In the genomic region with DNA sequence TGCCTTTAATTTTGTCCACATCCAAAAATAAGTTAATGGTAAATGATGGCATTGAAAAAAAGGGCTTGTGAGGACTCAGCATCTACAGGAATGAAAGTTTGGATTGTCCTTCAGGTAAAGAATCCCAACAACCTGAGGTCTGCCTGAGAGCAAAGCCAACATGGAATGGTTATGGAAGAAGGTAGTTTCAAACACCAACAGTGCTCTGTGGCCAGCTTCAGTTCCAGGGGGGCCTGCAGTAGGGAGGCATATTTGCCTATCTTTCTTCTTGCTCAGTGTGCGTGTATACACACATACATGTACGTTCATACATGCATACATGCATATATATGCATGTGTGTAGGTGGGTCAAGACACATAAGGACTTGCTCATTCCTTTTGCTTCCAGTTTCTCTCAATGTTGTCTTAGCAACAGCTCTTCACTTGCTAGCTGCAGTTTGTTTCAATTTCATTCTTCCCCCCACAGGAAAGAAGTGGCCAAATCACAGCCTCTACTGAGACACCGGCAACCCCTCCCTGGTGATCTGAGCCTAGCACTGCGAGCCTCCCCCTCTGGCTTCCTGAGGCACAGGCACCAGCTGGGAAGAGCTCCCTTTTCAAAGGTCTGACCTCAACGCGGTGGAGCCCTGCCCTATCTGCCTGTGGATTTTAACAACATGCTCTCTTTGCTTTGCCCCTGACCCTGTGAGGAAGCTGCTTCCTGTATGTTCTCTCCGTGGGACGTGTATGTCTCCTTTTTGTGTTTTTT, we compare ENCODE assay signal across 8 cellular contexts.
DNase-seq lines count a peak whose midpoint lies in the region; ATAC-seq, FAIRE-seq and TF ChIP-seq lines count a peak whose summit lies in the region.

No MANE protein-coding gene starts in this region.

- H3K9ac ChIP-seq in KMS-11, result peak overlapping the region; percentile 7; the same call in 1 of the 2 replicates
- no peak overlapping the region for H3K9ac ChIP-seq in keratinocyte (ENCODE audit: control insufficient read depth, extremely low read depth, insufficient read depth, low read length)

- H3K36me3 ChIP-seq in KMS-11 (ENCODE audit: insufficient read depth) (no peaks in the 10 kb centered on the region), keratinocyte (ENCODE audit: control insufficient read depth in 2 of 2, extremely low read depth in 1 of 2, insufficient read depth in 2 of 2, low read length in 2 of 2) (no peaks in the 10 kb centered on the region)

- H3K4me1 ChIP-seq in KMS-11 (ENCODE audit: low read depth, poor library complexity, severe bottlenecking) (peaks cover 16% of the 10 kb centered on the region), keratinocyte (ENCODE audit: control insufficient read depth, extremely low read depth, insufficient read depth, low read length) (peaks cover 15% of the 10 kb centered on the region)

- in situ Hi-C loops in GM13977 (cut with MboI; ENCODE audit: low pct_unique_long_range_greater_than_20kb, low sequenced_read_pairs, unreplicated experiment), result no loop called here

- FAIRE-seq in keratinocyte (lab: Jason Lieb, UNC), result peak; percentile 34

- dilution Hi-C loops in keratinocyte (cut with MboI; ENCODE audit: extremely low pct_ligation_motif_present, low sequenced_read_pairs), result no loop called here

- H3K27me3 ChIP-seq in KMS-11 (ENCODE audit: insufficient read depth, low read depth) (no peaks in the 10 kb centered on the region), keratinocyte (ENCODE audit: control insufficient read depth, extremely low read depth, insufficient read depth, low read length) (no peaks in the 10 kb centered on the region)

- no peak overlapping the region for H3K4me3 ChIP-seq in KMS-11 (IDR thresholded peaks at IDR 0.05; ENCODE audit: insufficient read depth, low read depth, low read length)
- no peak overlapping the region for H3K4me3 ChIP-seq in keratinocyte (ENCODE audit: control insufficient read depth in 2 of 3, extremely low read depth in 1 of 3, insufficient read depth in 2 of 3, low read depth in 1 of 3, low read length in 3 of 3)

- peaks cover 5% of the 10 kb centered on the region for H3K36me3 Mint-ChIP-seq in activated naive CD4-positive, alpha-beta T cell treated with anti-CD3 and anti-CD28 coated beads, Interleukin-2, amount 50 U/mL, for 24 hours
- H3K36me3 Mint-ChIP-seq in type B pancreatic cell, result no peaks in the 10 kb centered on the region

- no peaks in the 10 kb centered on the region for H3K9me3 ChIP-seq in keratinocyte (ENCODE audit: control insufficient read depth, low read depth, low read length)

- peaks cover 6% of the 10 kb centered on the region for H3K9me3 Mint-ChIP-seq in activated naive CD4-positive, alpha-beta T cell treated with anti-CD3 and anti-CD28 coated beads, Interleukin-2, amount 50 U/mL, for 24 hours
- no peaks in the 10 kb centered on the region for H3K9me3 Mint-ChIP-seq in type B pancreatic cell

- H3K27ac ChIP-seq in KMS-11 (peak overlapping the region; percentile 24; the same call in 1 of the 2 replicates), keratinocyte (ENCODE audit: control insufficient read depth, insufficient read depth, low read length) (no peak overlapping the region)

- DNase-seq in GM13977 (ENCODE audit: low spot score) (peak; percentile 87), keratinocyte (ENCODE audit: low read depth, low spot score) (no peak), type B pancreatic cell (ENCODE audit: extremely low spot score, unreplicated experiment) (no peak), NCI-H510A treated with DMSO at 0.1 percent for 48 hours (lab: John Stamatoyannopoulos, UW) (no peak), SIG-M5 (lab: John Stamatoyannopoulos, UW) (no peak)

- H3K4me1 Mint-ChIP-seq in activated naive CD4-positive, alpha-beta T cell treated with anti-CD3 and anti-CD28 coated beads, Interleukin-2, amount 50 U/mL, for 24 hours, result peaks cover 56% of the 10 kb centered on the region
- peaks cover 7% of the 10 kb centered on the region for H3K4me1 Mint-ChIP-seq in type B pancreatic cell (ENCODE audit: unreplicated experiment)

- H3K4me2 ChIP-seq in KMS-11, result peak overlapping the region; percentile 67
- H3K4me2 ChIP-seq in keratinocyte (ENCODE audit: control insufficient read depth, extremely low read depth, insufficient read depth, low read depth, low read length), result peak overlapping the region; percentile 13

- peak overlapping the region; percentile 64 for H2AFZ ChIP-seq in KMS-11 (ENCODE audit: low read depth)
- H2AFZ ChIP-seq in keratinocyte (ENCODE audit: control insufficient read depth, low read length), result peak overlapping the region; percentile 76

- H3K27ac Mint-ChIP-seq in activated naive CD4-positive, alpha-beta T cell treated with anti-CD3 and anti-CD28 coated beads, Interleukin-2, amount 50 U/mL, for 24 hours, result peak overlapping the region; percentile 97
- peak overlapping the region; percentile 67 for H3K27ac Mint-ChIP-seq in type B pancreatic cell

- H3K79me2 ChIP-seq in KMS-11 (ENCODE audit: insufficient read depth, low read depth) (no peaks in the 10 kb centered on the region), keratinocyte (ENCODE audit: control insufficient read depth, insufficient read depth, low read length) (no peaks in the 10 kb centered on the region)

- no peaks in the 10 kb centered on the region for H3K9me1 ChIP-seq in keratinocyte (ENCODE audit: control insufficient read depth, extremely low read depth, insufficient read depth, low read length)

- ATAC-seq in GM21717 (IDR thresholded peaks at IDR 0.05; ENCODE audit: unreplicated experiment), result peak; percentile 70

- H4K20me1 ChIP-seq in KMS-11 (ENCODE audit: insufficient read depth) (no peaks in the 10 kb centered on the region), keratinocyte (ENCODE audit: control insufficient read depth, extremely low read depth, insufficient read depth, low read length) (no peaks in the 10 kb centered on the region)

- no peaks in the 10 kb centered on the region for H3K27me3 Mint-ChIP-seq in activated naive CD4-positive, alpha-beta T cell treated with anti-CD3 and anti-CD28 coated beads, Interleukin-2, amount 50 U/mL, for 24 hours
- no peaks in the 10 kb centered on the region for H3K27me3 Mint-ChIP-seq in type B pancreatic cell

- peak overlapping the region; percentile 84 for H3K4me3 Mint-ChIP-seq in activated naive CD4-positive, alpha-beta T cell treated with anti-CD3 and anti-CD28 coated beads, Interleukin-2, amount 50 U/mL, for 24 hours
- no peak overlapping the region for H3K4me3 Mint-ChIP-seq in type B pancreatic cell

- no peak for TF ChIP-seq CTCF in GM13977 (IDR thresholded peaks at IDR 0.05; ENCODE audit: extremely low read depth, insufficient read depth, missing control alignments)
- no peak for TF ChIP-seq CTCF in KMS-11 (conservative IDR thresholded peaks at IDR 0.05; ENCODE audit: low read depth, low read length)
- TF ChIP-seq CTCF in keratinocyte (optimal IDR thresholded peaks at IDR 0.05 in 1 of 3, IDR thresholded peaks at IDR 0.05 in 1 of 3, conservative IDR thresholded peaks at IDR 0.05 in 1 of 3; ENCODE audit: extremely low read depth in 1 of 3, insufficient read depth in 2 of 3, low read length in 3 of 3), result no peak
- no peak for TF ChIP-seq CTCF in type B pancreatic cell (conservative IDR thresholded peaks at IDR 0.05)
